Comparison of ENCODE assay signal across 9 cellular contexts in the genomic region with DNA sequence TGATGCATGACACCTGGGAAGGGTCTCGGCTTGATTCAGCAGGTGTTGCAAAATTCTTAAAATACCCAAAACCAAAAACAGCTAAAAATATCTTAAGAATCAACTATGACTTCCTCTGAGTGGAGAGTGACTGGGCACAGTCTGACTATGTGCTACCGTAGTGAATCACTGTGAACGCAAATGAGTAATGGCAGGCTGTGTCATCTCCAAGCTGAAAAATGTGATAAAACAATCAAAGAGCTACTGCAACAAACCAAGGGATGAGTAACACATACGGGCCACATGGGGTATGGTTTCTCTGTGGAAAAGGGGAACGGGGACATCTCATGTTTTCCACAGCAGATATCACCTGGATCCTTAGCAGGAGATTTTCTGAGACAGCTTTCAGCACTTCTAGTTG.
A peak's percentile ranks its signal among the peaks of the same experiment; 100 is the strongest.
DNase-seq lines count a peak whose midpoint lies in the region; ATAC-seq lines count a peak whose summit lies in the region.
"Had no signal": no experiment of that assay in that cellular context is flagged by ENCODE, and none has a peak within 500 bp of the region (broad histone marks: within the 10 kb centered on the region; RNA-seq: fewer than 3 reads in every experiment).

No MANE protein-coding gene starts in this region.

- no peak overlapping the region for H3K27ac ChIP-seq in Karpas-422 (ENCODE audit: low read length)
- H3K27ac ChIP-seq: thoracic aorta had no signal

- H3K9me3 ChIP-seq in Karpas-422 (ENCODE audit: low read length): no peaks in the 10 kb centered on the region
- H3K9me3 ChIP-seq: thoracic aorta had no signal

- no peaks in the 10 kb centered on the region for H3K36me3 ChIP-seq in Karpas-422 (ENCODE audit: insufficient read depth, low read length)
- H3K36me3 ChIP-seq: thoracic aorta had no signal

- H3K4me2 ChIP-seq in Karpas-422 (ENCODE audit: low read depth, low read length, poor library complexity, severe bottlenecking): no peak overlapping the region

- ATAC-seq in GM18873 (IDR thresholded peaks at IDR 0.05; ENCODE audit: low FRiP score, unreplicated experiment) (peak; percentile 76), HG03280 (IDR thresholded peaks at IDR 0.05; ENCODE audit: unreplicated experiment) (peak; percentile 59)

- H3K9ac ChIP-seq in Karpas-422 (ENCODE audit: low read length): no peak overlapping the region

- no peak overlapping the region for H3K4me3 ChIP-seq in Karpas-422 (ENCODE audit: low read length)
- H3K4me3 ChIP-seq: thoracic aorta had no signal

- H4K20me1 ChIP-seq in Karpas-422 (ENCODE audit: insufficient read depth, low read depth, low read length): no peaks in the 10 kb centered on the region

- no peaks in the 10 kb centered on the region for H3K27me3 ChIP-seq in Karpas-422 (ENCODE audit: low read length)

- H3K9me2 ChIP-seq in Karpas-422 (replicated peaks; ENCODE audit: insufficient read depth, low read length): no peaks in the 10 kb centered on the region

- peak; percentile 36 for DNase-seq in AG08395 (ENCODE audit: low spot score)
- peak; percentile 37 for DNase-seq in astrocyte of the hippocampus (ENCODE audit: low read depth, low spot score)
- no peak for DNase-seq in Karpas-422
- no peak for DNase-seq in DMS53 treated with DMSO at 0.1 percent for 48 hours (lab: John Stamatoyannopoulos, UW; ENCODE audit: unreplicated experiment)
- no peak for DNase-seq in hypothalamus (lab: John Stamatoyannopoulos, UW)
- no peak for DNase-seq in NCI-H1092 treated with DMSO at 0.1 percent for 48 hours (lab: John Stamatoyannopoulos, UW)

- H2AFZ ChIP-seq in Karpas-422 (ENCODE audit: low read length): no peak overlapping the region

- H3K4me1 ChIP-seq in Karpas-422 (ENCODE audit: low read length): no peaks in the 10 kb centered on the region

- no peaks in the 10 kb centered on the region for H3K79me2 ChIP-seq in Karpas-422 (ENCODE audit: low read length)

Comparison
In these comparisons a context has a peak if more than half of its experiments do, and no peak if none do; other contexts are left out.
1. DNase-seq: peak in AG08395 (single experiment) and astrocyte of the hippocampus (single experiment); none in Karpas-422 (single experiment), DMS53 treated with DMSO at 0.1 percent for 48 hours (single experiment), hypothalamus (0 of 51) and NCI-H1092 treated with DMSO at 0.1 percent for 48 hours (single experiment).